15 cellular contexts compared by ENCODE assay signal in genomic region chr1:186094170-186094569, GRCh38.
DNase-seq lines count a peak whose midpoint lies in the region; ATAC-seq and TF ChIP-seq lines count a peak whose summit lies in the region.
"Had no signal": no experiment of that assay in that cellular context is flagged by ENCODE, and none has a peak within 500 bp of the region (broad histone marks: within the 10 kb centered on the region; RNA-seq: fewer than 3 reads in every experiment).

No MANE protein-coding gene starts in this region.

- H3K9me3 ChIP-seq in left ventricle myocardium inferior (replicated peaks) (no peaks in the 10 kb centered on the region), right atrium auricular region (no peaks in the 10 kb centered on the region)
- H3K9me3 ChIP-seq: body of pancreas, Peyer's patch, tibial nerve had no signal

- H3K36me3 ChIP-seq in left ventricle myocardium inferior (peaks cover 4% of the 10 kb centered on the region), right atrium auricular region (no peaks in the 10 kb centered on the region)
- H3K36me3 ChIP-seq: Peyer's patch, tibial nerve had no signal

- H3K4me3 ChIP-seq in left ventricle myocardium inferior (no peak overlapping the region), right atrium auricular region (no peak overlapping the region), fibroblast of pulmonary artery (replicated peaks; ENCODE audit: low read depth, low read length) (no peak overlapping the region)
- H3K4me3 ChIP-seq: body of pancreas, Peyer's patch, tibial nerve had no signal

- ATAC-seq in SK-N-SH treated with all-trans-retinoic acid at 6 μM for 48 hours (peak; percentile 62; the same call in 2 of the 3 replicates), HG02870 (IDR thresholded peaks at IDR 0.05; ENCODE audit: unreplicated experiment) (no peak), HG03342 (IDR thresholded peaks at IDR 0.05; ENCODE audit: unreplicated experiment) (no peak)
- ATAC-seq: activated T-cell treated with anti-CD3 and anti-CD28 coated beads, Interleukin-2, amount 50 U/mL, for 72 hours; body of pancreas had no signal

- intact Hi-C loops in left ventricle myocardium inferior (cut with micrococcal nuclease), result no loop called here

- no peaks in the 10 kb centered on the region for H3K27me3 ChIP-seq in left ventricle myocardium inferior (ENCODE audit: low read depth)
- no peaks in the 10 kb centered on the region for H3K27me3 ChIP-seq in right atrium auricular region
- H3K27me3 ChIP-seq: body of pancreas, Peyer's patch, tibial nerve had no signal

- no peak for TF ChIP-seq CTCF in left ventricle myocardium inferior (IDR thresholded peaks at IDR 0.05; ENCODE audit: borderline replicate concordance)
- no peak for TF ChIP-seq CTCF in right atrium auricular region (IDR thresholded peaks at IDR 0.05)
- TF ChIP-seq CTCF in fibroblast of pulmonary artery (IDR thresholded peaks at IDR 0.05; ENCODE audit: low read length, missing control alignments), result no peak

- H3K4me1 ChIP-seq in left ventricle myocardium inferior (peaks cover 20% of the 10 kb centered on the region), right atrium auricular region (peaks cover 0 to 16% of the 10 kb centered on the region in 2 donors)
- H3K4me1 ChIP-seq: body of pancreas, Peyer's patch had no signal

- no peak for DNase-seq in left ventricle myocardium inferior
- DNase-seq in right atrium auricular region (ENCODE audit: low spot score), result no peak
- peak; percentile 68 for DNase-seq in fibroblast of pulmonary artery (ENCODE audit: low read depth)
- DNase-seq in activated T-cell treated with anti-CD3 and anti-CD28 coated beads, Interleukin-2, amount 50 U/mL, for 48 hours, result no peak
- no peak for DNase-seq in NK-92 treated with Interleukin-12 subunit alpha and Interleukin-12 subunit beta, amount 100 ng/mL, for 24 hours (lab: John Stamatoyannopoulos, UW)
- DNase-seq: activated T-cell treated with anti-CD3 and anti-CD28 coated beads, Interleukin-2, amount 50 U/mL, for 72 hours; body of pancreas; DND-41; naive B cell; NCI-H2171 treated with DMSO at 0.1 percent for 48 hours; Peyer's patch had no signal

- H3K27ac ChIP-seq in left ventricle myocardium inferior (replicated peaks), result peak overlapping the region; percentile 65
- no peak overlapping the region for H3K27ac ChIP-seq in right atrium auricular region
- H3K27ac ChIP-seq: body of pancreas, Peyer's patch, tibial nerve had no signal

TF ChIP-seq in SK-N-SH treated with all-trans-retinoic acid at 6 μM for 48 hours, 23 proteins besides CTCF, POLR2A, EP300 and RAD21:
- TF ChIP-seq, protein P1, sequence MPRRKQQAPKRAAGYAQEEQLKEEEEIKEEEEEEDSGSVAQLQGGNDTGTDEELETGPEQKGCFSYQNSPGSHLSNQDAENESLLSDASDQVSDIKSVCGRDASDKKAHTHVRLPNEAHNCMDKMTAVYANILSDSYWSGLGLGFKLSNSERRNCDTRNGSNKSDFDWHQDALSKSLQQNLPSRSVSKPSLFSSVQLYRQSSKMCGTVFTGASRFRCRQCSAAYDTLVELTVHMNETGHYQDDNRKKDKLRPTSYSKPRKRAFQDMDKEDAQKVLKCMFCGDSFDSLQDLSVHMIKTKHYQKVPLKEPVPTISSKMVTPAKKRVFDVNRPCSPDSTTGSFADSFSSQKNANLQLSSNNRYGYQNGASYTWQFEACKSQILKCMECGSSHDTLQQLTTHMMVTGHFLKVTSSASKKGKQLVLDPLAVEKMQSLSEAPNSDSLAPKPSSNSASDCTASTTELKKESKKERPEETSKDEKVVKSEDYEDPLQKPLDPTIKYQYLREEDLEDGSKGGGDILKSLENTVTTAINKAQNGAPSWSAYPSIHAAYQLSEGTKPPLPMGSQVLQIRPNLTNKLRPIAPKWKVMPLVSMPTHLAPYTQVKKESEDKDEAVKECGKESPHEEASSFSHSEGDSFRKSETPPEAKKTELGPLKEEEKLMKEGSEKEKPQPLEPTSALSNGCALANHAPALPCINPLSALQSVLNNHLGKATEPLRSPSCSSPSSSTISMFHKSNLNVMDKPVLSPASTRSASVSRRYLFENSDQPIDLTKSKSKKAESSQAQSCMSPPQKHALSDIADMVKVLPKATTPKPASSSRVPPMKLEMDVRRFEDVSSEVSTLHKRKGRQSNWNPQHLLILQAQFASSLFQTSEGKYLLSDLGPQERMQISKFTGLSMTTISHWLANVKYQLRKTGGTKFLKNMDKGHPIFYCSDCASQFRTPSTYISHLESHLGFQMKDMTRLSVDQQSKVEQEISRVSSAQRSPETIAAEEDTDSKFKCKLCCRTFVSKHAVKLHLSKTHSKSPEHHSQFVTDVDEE (CRISPR knock-in tag; IDR thresholded peaks at IDR 0.05), result no peak
- TF ChIP-seq ESRRG (CRISPR knock-in tag; IDR thresholded peaks at IDR 0.05) (no peak), TCF4 (CRISPR knock-in tag; IDR thresholded peaks at IDR 0.05; ENCODE audit: borderline replicate concordance) (no peak), ZNF565 (CRISPR knock-in tag; conservative IDR thresholded peaks at IDR 0.05; ENCODE audit: low read depth) (no peak), ARNTL (CRISPR knock-in tag; IDR thresholded peaks at IDR 0.05; ENCODE audit: borderline replicate concordance, low read depth) (no peak), OSR1 (CRISPR knock-in tag; IDR thresholded peaks at IDR 0.05) (no peak), TOX (CRISPR knock-in tag; IDR thresholded peaks at IDR 0.05; ENCODE audit: borderline replicate concordance) (no peak), ZC3H10 (CRISPR knock-in tag; IDR thresholded peaks at IDR 0.05) (no peak), POU6F1 (CRISPR knock-in tag; IDR thresholded peaks at IDR 0.05; ENCODE audit: borderline replicate concordance, low read depth) (no peak), RARB (CRISPR knock-in tag; IDR thresholded peaks at IDR 0.05) (no peak)
- TF ChIP-seq, protein P2, sequence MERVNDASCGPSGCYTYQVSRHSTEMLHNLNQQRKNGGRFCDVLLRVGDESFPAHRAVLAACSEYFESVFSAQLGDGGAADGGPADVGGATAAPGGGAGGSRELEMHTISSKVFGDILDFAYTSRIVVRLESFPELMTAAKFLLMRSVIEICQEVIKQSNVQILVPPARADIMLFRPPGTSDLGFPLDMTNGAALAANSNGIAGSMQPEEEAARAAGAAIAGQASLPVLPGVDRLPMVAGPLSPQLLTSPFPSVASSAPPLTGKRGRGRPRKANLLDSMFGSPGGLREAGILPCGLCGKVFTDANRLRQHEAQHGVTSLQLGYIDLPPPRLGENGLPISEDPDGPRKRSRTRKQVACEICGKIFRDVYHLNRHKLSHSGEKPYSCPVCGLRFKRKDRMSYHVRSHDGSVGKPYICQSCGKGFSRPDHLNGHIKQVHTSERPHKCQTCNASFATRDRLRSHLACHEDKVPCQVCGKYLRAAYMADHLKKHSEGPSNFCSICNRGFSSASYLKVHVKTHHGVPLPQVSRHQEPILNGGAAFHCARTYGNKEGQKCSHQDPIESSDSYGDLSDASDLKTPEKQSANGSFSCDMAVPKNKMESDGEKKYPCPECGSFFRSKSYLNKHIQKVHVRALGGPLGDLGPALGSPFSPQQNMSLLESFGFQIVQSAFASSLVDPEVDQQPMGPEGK (CRISPR knock-in tag; IDR thresholded peaks at IDR 0.05; ENCODE audit: borderline replicate concordance), result no peak
